18 cellular contexts compared by ENCODE assay signal in genomic region chr4:48565362-48566083, GRCh38.
DNase-seq lines count a peak whose midpoint lies in the region; ATAC-seq and TF ChIP-seq lines count a peak whose summit lies in the region.
"Had no signal": no experiment of that assay in that cellular context is flagged by ENCODE, and none has a peak within 500 bp of the region (broad histone marks: within the 10 kb centered on the region; RNA-seq: fewer than 3 reads in every experiment).

No MANE protein-coding gene starts in this region.

- H3K9me3 ChIP-seq in Karpas-422 (ENCODE audit: low read length), result no peaks in the 10 kb centered on the region
- H3K9me3 ChIP-seq: Peyer's patch had no signal

- peak overlapping the region; percentile 26; the same call in 1 of the 2 replicates for H3K27ac ChIP-seq in Karpas-422 (ENCODE audit: low read length)
- H3K27ac ChIP-seq: Peyer's patch had no signal

- ATAC-seq in GM18498 (IDR thresholded peaks at IDR 0.05; ENCODE audit: unreplicated experiment), result peak; percentile 60
- ATAC-seq in GM21619 (IDR thresholded peaks at IDR 0.05; ENCODE audit: unreplicated experiment), result peak; percentile 58
- ATAC-seq: SK-N-SH treated with all-trans-retinoic acid at 6 μM for 48 hours had no signal

- H3K27me3 ChIP-seq in Karpas-422 (ENCODE audit: low read length), result no peaks in the 10 kb centered on the region
- H3K27me3 ChIP-seq: Peyer's patch had no signal

- no peak overlapping the region for H3K4me3 ChIP-seq in Karpas-422 (ENCODE audit: low read length)
- H3K4me3 ChIP-seq: Peyer's patch had no signal

- H3K27me3 Mint-ChIP-seq in progenitor cell of endocrine pancreas (no peaks in the 10 kb centered on the region), type B pancreatic cell (no peaks in the 10 kb centered on the region), Calu3 (ENCODE audit: unreplicated experiment) (no peaks in the 10 kb centered on the region)

- no peak overlapping the region for H3K4me3 Mint-ChIP-seq in progenitor cell of endocrine pancreas (ENCODE audit: low read depth)
- H3K4me3 Mint-ChIP-seq in type B pancreatic cell, result no peak overlapping the region
- no peak overlapping the region for H3K4me3 Mint-ChIP-seq in Calu3 (ENCODE audit: low read depth, unreplicated experiment)
- H3K4me3 Mint-ChIP-seq: CD14-positive monocyte had no signal

- peaks cover 41% of the 10 kb centered on the region for H3K36me3 ChIP-seq in Karpas-422 (ENCODE audit: insufficient read depth, low read length)

- BruUV-seq in Calu3 (replicated peaks; lab: Mats Ljungman, UMichigan), result no TSS peak

- no peaks in the 10 kb centered on the region for H4K20me1 ChIP-seq in Karpas-422 (ENCODE audit: insufficient read depth, low read depth, low read length)

- POLR2A ChIA-PET in GM10248 (lab: Yijun Ruan, JAX), result no interaction called here

- peaks cover 15% of the 10 kb centered on the region for H3K36me3 Mint-ChIP-seq in progenitor cell of endocrine pancreas (ENCODE audit: insufficient read depth)
- no peaks in the 10 kb centered on the region for H3K36me3 Mint-ChIP-seq in type B pancreatic cell
- H3K36me3 Mint-ChIP-seq in Calu3 (ENCODE audit: insufficient read depth, unreplicated experiment), result peaks cover 11% of the 10 kb centered on the region

- no peaks in the 10 kb centered on the region for H3K9me2 ChIP-seq in Karpas-422 (replicated peaks; ENCODE audit: insufficient read depth, low read length)

- H3K4me1 ChIP-seq in Karpas-422 (ENCODE audit: low read length), result peaks cover 20% of the 10 kb centered on the region
- H3K4me1 ChIP-seq: Peyer's patch had no signal

- 0 out of 2 replicates have a peak, but pooled peaks cover 5% of the 10 kb centered on the region for H3K79me2 ChIP-seq in Karpas-422 (ENCODE audit: low read length)

- no peak overlapping the region for H2AFZ ChIP-seq in Karpas-422 (ENCODE audit: low read length)

- no peak overlapping the region for H3K9ac ChIP-seq in Karpas-422 (ENCODE audit: low read length)

- TF ChIP-seq CTCF in progenitor cell of endocrine pancreas (IDR thresholded peaks at IDR 0.05; ENCODE audit: unreplicated experiment), result no peak
- TF ChIP-seq CTCF in GM10248 (IDR thresholded peaks at IDR 0.05; ENCODE audit: control extremely low read depth, extremely low read depth, low read depth, missing control alignments), result no peak
- TF ChIP-seq CTCF in type B pancreatic cell (conservative IDR thresholded peaks at IDR 0.05), result no peak
- no peak for TF ChIP-seq CTCF in Calu3 (IDR thresholded peaks at IDR 0.05; ENCODE audit: unreplicated experiment)

- H3K27ac Mint-ChIP-seq in progenitor cell of endocrine pancreas (peak overlapping the region; percentile 37), type B pancreatic cell (no peak overlapping the region), Calu3 (ENCODE audit: unreplicated experiment) (no peak overlapping the region)
- H3K27ac Mint-ChIP-seq: CD14-positive monocyte had no signal

- H3K4me1 Mint-ChIP-seq in progenitor cell of endocrine pancreas (ENCODE audit: low read depth) (no peaks in the 10 kb centered on the region), type B pancreatic cell (ENCODE audit: unreplicated experiment) (no peaks in the 10 kb centered on the region), Calu3 (ENCODE audit: low read depth, unreplicated experiment) (no peaks in the 10 kb centered on the region)
- H3K4me1 Mint-ChIP-seq: CD14-positive monocyte had no signal

- intact Hi-C loops in Calu3 (cut with micrococcal nuclease; ENCODE audit: unreplicated experiment), result no loop called here

- DNase-seq in Karpas-422 (no peak), progenitor cell of endocrine pancreas (ENCODE audit: low spot score, unreplicated experiment) (no peak), GM10248 (ENCODE audit: extremely low spot score) (no peak), type B pancreatic cell (ENCODE audit: extremely low spot score, unreplicated experiment) (no peak), Calu3 (no peak)
- DNase-seq: DMS53, HCEC 1CT, KBM-7, NCI-H1048, NCI-H1436 treated with DMSO at 0.1 percent for 48 hours, NCI-H2029 treated with DMSO at 0.1 percent for 48 hours, Peyer's patch, Right ventricle myocardium superior, T-helper 1 cell had no signal

- CTCF ChIA-PET in GM10248 (lab: Yijun Ruan, JAX), result no interaction called here
- CTCF ChIA-PET in Calu3 (lab: Charles Lee), result no interaction called here

- H3K9me3 Mint-ChIP-seq in progenitor cell of endocrine pancreas (ENCODE audit: low read depth) (no peaks in the 10 kb centered on the region), type B pancreatic cell (no peaks in the 10 kb centered on the region), Calu3 (ENCODE audit: low read depth, unreplicated experiment) (no peaks in the 10 kb centered on the region)
- H3K9me3 Mint-ChIP-seq: CD14-positive monocyte had no signal

- peak overlapping the region; percentile 45 for H3K4me2 ChIP-seq in Karpas-422 (ENCODE audit: low read depth, low read length, poor library complexity, severe bottlenecking)
